In the genomic region with DNA sequence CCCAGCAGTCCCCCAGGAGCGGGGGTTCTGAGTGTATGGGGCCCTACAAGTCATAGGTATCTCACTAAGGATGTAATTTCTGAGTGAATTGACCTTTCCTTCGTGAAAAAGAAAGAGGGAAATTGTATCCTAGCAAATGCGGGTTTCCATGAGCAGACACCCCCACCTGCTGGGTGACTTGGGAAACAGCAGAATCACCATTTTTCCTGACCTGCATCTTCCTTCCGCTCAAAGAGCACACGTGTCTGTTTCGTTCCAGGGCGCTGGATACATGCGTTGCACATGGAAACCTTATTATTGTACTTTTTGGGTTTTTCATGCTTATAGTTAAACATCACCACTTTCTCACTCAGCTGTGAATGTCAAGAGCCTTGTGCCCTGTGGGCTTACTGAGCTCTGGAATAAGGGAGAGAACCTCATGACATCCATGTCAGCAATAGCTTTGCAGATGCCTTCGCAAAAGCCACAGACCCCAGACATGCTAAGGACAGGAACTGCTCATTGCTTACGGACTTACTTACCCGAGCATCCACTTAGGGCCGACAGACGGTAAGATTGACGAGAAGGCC, we compare ENCODE assay signal across 1 cellular context.
TF ChIP-seq lines count a peak whose summit lies in the region.

No MANE protein-coding gene starts in this region.

TF ChIP-seq in HepG2, 621 proteins besides CTCF, POLR2A, EP300 and RAD21 (continued from another document):
- TF ChIP-seq USF2 (IDR thresholded peaks at IDR 0.05; ENCODE audit: low read depth, low read length), result no peak
- no peak for TF ChIP-seq USF2 (CRISPR knock-in tag; IDR thresholded peaks at IDR 0.05; ENCODE audit: borderline replicate concordance)
- TF ChIP-seq, protein P1, sequence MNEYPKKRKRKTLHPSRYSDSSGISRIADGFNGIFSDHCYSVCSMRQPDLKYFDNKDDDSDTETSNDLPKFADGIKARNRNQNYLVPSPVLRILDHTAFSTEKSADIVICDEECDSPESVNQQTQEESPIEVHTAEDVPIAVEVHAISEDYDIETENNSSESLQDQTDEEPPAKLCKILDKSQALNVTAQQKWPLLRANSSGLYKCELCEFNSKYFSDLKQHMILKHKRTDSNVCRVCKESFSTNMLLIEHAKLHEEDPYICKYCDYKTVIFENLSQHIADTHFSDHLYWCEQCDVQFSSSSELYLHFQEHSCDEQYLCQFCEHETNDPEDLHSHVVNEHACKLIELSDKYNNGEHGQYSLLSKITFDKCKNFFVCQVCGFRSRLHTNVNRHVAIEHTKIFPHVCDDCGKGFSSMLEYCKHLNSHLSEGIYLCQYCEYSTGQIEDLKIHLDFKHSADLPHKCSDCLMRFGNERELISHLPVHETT (CRISPR knock-in tag; conservative IDR thresholded peaks at IDR 0.05), result no peak
- peak; percentile 95 for TF ChIP-seq STAG1 (CRISPR knock-in tag; IDR thresholded peaks at IDR 0.05)
- peak; percentile 41 to 61 for TF ChIP-seq MAFK (conservative IDR thresholded peaks at IDR 0.05 in 1 of 2, IDR thresholded peaks at IDR 0.05 in 1 of 2; ENCODE audit: low read length in 2 of 2)
- TF ChIP-seq SUZ12 (IDR thresholded peaks at IDR 0.05; ENCODE audit: low read depth, low read length), result 0 out of 2 replicates have a peak, but pooled peaks have one; percentile 16
- 0 out of 2 replicates have a peak, but pooled peaks have one; percentile 40 for TF ChIP-seq ZNF556 (CRISPR knock-in tag; IDR thresholded peaks at IDR 0.05; ENCODE audit: borderline replicate concordance)
- peak; percentile 44; the same call in 1 of the 2 replicates for TF ChIP-seq ELF3 (CRISPR knock-in tag; IDR thresholded peaks at IDR 0.05)
- peak; percentile 77; the same call in 1 of the 2 replicates for TF ChIP-seq SP140L (CRISPR knock-in tag; IDR thresholded peaks at IDR 0.05; ENCODE audit: borderline replicate concordance)
- TF ChIP-seq HNRNPL (IDR thresholded peaks at IDR 0.05; ENCODE audit: low read depth, low read length), result no peak
- 0 out of 2 replicates have a peak, but pooled peaks have one; percentile 29 for TF ChIP-seq ZKSCAN1 (IDR thresholded peaks at IDR 0.05; ENCODE audit: low read length)
- peak; percentile 50 for TF ChIP-seq MAFF (IDR thresholded peaks at IDR 0.05; ENCODE audit: low read depth, low read length)
- TF ChIP-seq ATRX (CRISPR knock-in tag; IDR thresholded peaks at IDR 0.05; ENCODE audit: borderline replicate concordance), result no peak
- TF ChIP-seq MNT (IDR thresholded peaks at IDR 0.05), result peak; percentile 95
- 0 out of 2 replicates have a peak, but pooled peaks have one; percentile 38 for TF ChIP-seq KLF13 (CRISPR knock-in tag; IDR thresholded peaks at IDR 0.05)
- TF ChIP-seq SMC3 (IDR thresholded peaks at IDR 0.05; ENCODE audit: low read length), result peak; percentile 88
